ENCODE assay signal across 8 cellular contexts in genomic region chr6:135880066-135880972, GRCh38. TPM values are rescaled to one million over a fixed set of nuclear protein-coding genes. Genes with fewer than 3 reads are reported as not detected.
A peak's percentile ranks its signal among the peaks of the same experiment; 100 is the strongest.
DNase-seq lines count a peak whose midpoint lies in the region; ATAC-seq, FAIRE-seq and TF ChIP-seq lines count a peak whose summit lies in the region.

No MANE protein-coding gene starts in this region.

- H3K27ac Mint-ChIP-seq in CD4-positive, alpha-beta T cell: peak overlapping the region; percentile 94
- H3K27ac Mint-ChIP-seq in activated CD8-positive, alpha-beta T cell treated with anti-CD3 and anti-CD28 coated beads for 36 hours: peak overlapping the region; percentile 93

- H3K27me3 ChIP-seq in CD4-positive, alpha-beta T cell (ENCODE audit: control insufficient read depth, insufficient read depth, low read length): no peaks in the 10 kb centered on the region

- H3K27ac ChIP-seq in CD4-positive, alpha-beta T cell (ENCODE audit: low read depth, low read length): peak overlapping the region; percentile 69

- H3K4me3 Mint-ChIP-seq in CD4-positive, alpha-beta T cell: peak overlapping the region; percentile 82
- H3K4me3 Mint-ChIP-seq in activated CD8-positive, alpha-beta T cell treated with anti-CD3 and anti-CD28 coated beads for 36 hours: peak overlapping the region; percentile 72

- peak; percentile 73 for FAIRE-seq in HTR-8/SVneo (lab: Jason Lieb, UNC)

- no peak for TF ChIP-seq CTCF in CD4-positive, alpha-beta T cell (IDR thresholded peaks at IDR 0.05)
- no peak for TF ChIP-seq CTCF in activated CD8-positive, alpha-beta T cell treated with anti-CD3 and anti-CD28 coated beads for 36 hours (IDR thresholded peaks at IDR 0.05)

- no peaks in the 10 kb centered on the region for H3K27me3 Mint-ChIP-seq in CD4-positive, alpha-beta T cell
- no peaks in the 10 kb centered on the region for H3K27me3 Mint-ChIP-seq in activated CD8-positive, alpha-beta T cell treated with anti-CD3 and anti-CD28 coated beads for 36 hours

- DNase-seq in CD4-positive, alpha-beta T cell: peak; percentile 9 to 55 (median 34)
- DNase-seq in HTR-8/SVneo (ENCODE audit: insufficient read length, low spot score) (peak; percentile 64), fibroblast of peridontal ligament (ENCODE audit: extremely low read depth) (peak; percentile 84), NCI-H2081 treated with DMSO at 0.1 percent for 48 hours (lab: John Stamatoyannopoulos, UW) (no peak), HPDE6-E6E7 (ENCODE audit: extremely low spot score) (no peak)
- peak; percentile 78 for DNase-seq in activated CD8-positive, alpha-beta T cell treated with anti-CD3 and anti-CD28 coated beads for 36 hours
- DNase-seq in stimulated activated CD4-positive, alpha-beta T cell treated with anti-CD3 and anti-CD28 coated beads, Interleukin-12 subunit alpha, Interleukin-12 subunit beta, amount 100 ng/mL, for 4 hours: peak; percentile 2

- POLR2A ChIA-PET in CD4-positive, alpha-beta T cell (lab: Charles Lee): interaction anchor here (0.6 to 2.4 kb wide), 14 partner anchors 9 to 410 kb away, joined by 3 to 17 read pairs (median 4); partner anchors contain the start of genes BCLAF1 and PDE7B
- POLR2A ChIA-PET in activated CD8-positive, alpha-beta T cell treated with anti-CD3 and anti-CD28 coated beads for 36 hours (lab: Charles Lee): interaction anchor here (0.9 to 1.3 kb wide), 2 partner anchors 17 to 256 kb away, joined by 3 to 4 read pairs; no protein-coding TSS in a partner anchor

- H3K9me3 Mint-ChIP-seq in CD4-positive, alpha-beta T cell: no peaks in the 10 kb centered on the region
- no peaks in the 10 kb centered on the region for H3K9me3 Mint-ChIP-seq in activated CD8-positive, alpha-beta T cell treated with anti-CD3 and anti-CD28 coated beads for 36 hours

- CTCF ChIA-PET in CD4-positive, alpha-beta T cell (lab: Charles Lee): no interaction called here
- CTCF ChIA-PET in activated CD8-positive, alpha-beta T cell treated with anti-CD3 and anti-CD28 coated beads for 36 hours (lab: Charles Lee): interaction anchor here (0.8 kb wide), 1 partner anchor 30 kb away, joined by 5 read pairs; no protein-coding TSS in a partner anchor

- intact Hi-C loops in CD4-positive, alpha-beta T cell (cut with DNase I, micrococcal nuclease): loop anchor here (1.0 to 10.0 kb wide), 4 partner anchors 22 to 404 kb away; partner anchors contain the start of gene BCLAF1 (in 1 of the 2)
- intact Hi-C loops in activated CD8-positive, alpha-beta T cell treated with anti-CD3 and anti-CD28 coated beads for 36 hours (cut with micrococcal nuclease): no loop called here

- peak; percentile 86 for ATAC-seq in CD4-positive, alpha-beta T cell (ENCODE audit: poor library complexity)
- peak; percentile 93 for ATAC-seq in GM21390 (IDR thresholded peaks at IDR 0.05; ENCODE audit: unreplicated experiment)
- peak; percentile 90 for ATAC-seq in activated CD8-positive, alpha-beta T cell treated with anti-CD3 and anti-CD28 coated beads for 36 hours

- H3K36me3 Mint-ChIP-seq in CD4-positive, alpha-beta T cell (ENCODE audit: low read depth): no peaks in the 10 kb centered on the region
- peaks cover 3% of the 10 kb centered on the region for H3K36me3 Mint-ChIP-seq in activated CD8-positive, alpha-beta T cell treated with anti-CD3 and anti-CD28 coated beads for 36 hours (ENCODE audit: low read depth)

- no peaks in the 10 kb centered on the region for H3K9me3 ChIP-seq in CD4-positive, alpha-beta T cell (ENCODE audit: control insufficient read depth, low read length)

- H3K4me1 Mint-ChIP-seq in CD4-positive, alpha-beta T cell (ENCODE audit: low read depth): peaks cover 69% of the 10 kb centered on the region
- peaks cover 56% of the 10 kb centered on the region for H3K4me1 Mint-ChIP-seq in activated CD8-positive, alpha-beta T cell treated with anti-CD3 and anti-CD28 coated beads for 36 hours (ENCODE audit: low read depth)

RNA-seq across cellular contexts. Expression of gene PDE7B, which starts 28.8 kb away (rescaled TPM):
- under 1 TPM; 0.25 to 0.34 TPM for total RNA-seq in CD4-positive, alpha-beta T cell
- under 1 TPM; 0.58 to 0.68 TPM for total RNA-seq in activated CD8-positive, alpha-beta T cell treated with anti-CD3 and anti-CD28 coated beads for 36 hours

Comparison
In these comparisons a context has a peak if more than half of its experiments do, and no peak if none do; other contexts are left out.
1. DNase-seq: peak in CD4-positive, alpha-beta T cell (10 of 10), HTR-8/SVneo (single experiment), activated CD8-positive, alpha-beta T cell treated with anti-CD3 and anti-CD28 coated beads for 36 hours (single experiment), fibroblast of peridontal ligament (single experiment) and stimulated activated CD4-positive, alpha-beta T cell treated with anti-CD3 and anti-CD28 coated beads, Interleukin-12 subunit alpha, Interleukin-12 subunit beta, amount 100 ng/mL, for 4 hours (single experiment); none in NCI-H2081 treated with DMSO at 0.1 percent for 48 hours (single experiment) and HPDE6-E6E7 (single experiment).
2. Peak in every context shown above with its lines, with median percentiles within 50 percentile points of each other: ATAC-seq.